ENCODE assay signal across 8 cellular contexts in the genomic region with DNA sequence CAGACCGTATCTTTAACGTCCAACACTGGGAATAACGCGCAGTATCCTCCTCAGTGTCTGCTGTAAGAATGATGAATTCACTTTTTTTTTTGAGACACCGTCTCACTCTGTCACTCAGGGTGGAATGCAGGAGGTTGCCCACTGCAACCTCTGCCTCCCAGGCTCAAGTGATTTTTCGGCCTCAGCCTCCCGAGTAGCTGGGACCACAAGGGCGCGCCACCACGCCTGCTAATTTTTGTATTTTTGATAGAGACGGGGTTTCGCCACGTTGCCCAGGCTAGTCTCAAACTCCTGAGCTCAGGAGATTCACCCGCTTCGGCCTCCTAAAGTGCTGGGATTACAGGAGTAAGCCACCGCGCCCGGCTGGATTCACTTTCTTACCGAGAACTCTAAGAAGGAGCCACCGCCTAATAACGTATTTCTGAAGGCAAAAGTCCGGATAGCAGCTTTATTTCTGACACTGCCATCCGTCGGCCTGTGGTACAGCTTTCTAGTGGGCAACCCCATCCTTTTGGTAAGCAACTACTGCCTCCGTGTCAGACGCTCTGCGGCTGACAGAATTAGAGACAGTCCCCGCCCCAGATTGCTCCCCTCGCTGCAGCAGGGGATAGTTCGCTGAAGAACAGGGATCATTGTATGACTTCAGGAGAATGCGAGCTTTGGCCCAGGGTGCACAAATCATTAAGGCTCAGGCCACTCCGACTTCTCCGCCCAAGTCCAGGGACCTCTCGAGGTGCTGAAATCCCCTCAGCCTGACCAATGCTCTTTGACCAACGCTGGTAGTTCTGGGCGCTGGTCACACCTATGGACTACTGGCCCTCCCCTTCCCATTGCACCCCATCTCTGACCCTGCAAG. TPM values are rescaled to one million over a fixed set of nuclear protein-coding genes. Genes with fewer than 3 reads are reported as not detected.
A peak's percentile ranks its signal among the peaks of the same experiment; 100 is the strongest.
DNase-seq lines count a peak whose midpoint lies in the region; ATAC-seq and TF ChIP-seq lines count a peak whose summit lies in the region.

No MANE protein-coding gene starts in this region.

- peaks cover 0 to 26% (median 0%) of the 10 kb centered on the region in 3 donors for H3K36me3 ChIP-seq in Peyer's patch
- H3K36me3 ChIP-seq in lower lobe of right lung = peaks cover 26% of the 10 kb centered on the region

- H3K9me3 Mint-ChIP-seq in CD14-positive monocyte = no peaks in the 10 kb centered on the region
- H3K9me3 Mint-ChIP-seq in type B pancreatic cell = peaks cover 6% of the 10 kb centered on the region

- peaks cover 0 to 6% (median 2%) of the 10 kb centered on the region in 3 donors for H3K27me3 Mint-ChIP-seq in CD14-positive monocyte (ENCODE audit: low read depth in 3 of 3)
- no peaks in the 10 kb centered on the region for H3K27me3 Mint-ChIP-seq in type B pancreatic cell

- H3K4me1 Mint-ChIP-seq in CD14-positive monocyte (peaks cover 29% of the 10 kb centered on the region), type B pancreatic cell (ENCODE audit: unreplicated experiment) (peaks cover 22% of the 10 kb centered on the region)

- H3K4me3 Mint-ChIP-seq in CD14-positive monocyte (peak overlapping the region; percentile 100), type B pancreatic cell (peak overlapping the region; percentile 99)

- H3K27me3 ChIP-seq in Peyer's patch (no peaks in the 10 kb centered on the region), lower lobe of right lung (ENCODE audit: low read depth) (no peaks in the 10 kb centered on the region)

- peak overlapping the region; percentile 90 to 94 (median 92) for H3K4me3 ChIP-seq in Peyer's patch
- H3K4me3 ChIP-seq in lower lobe of right lung = peak overlapping the region; percentile 95

- DNase-seq in CD14-positive monocyte (ENCODE audit: low spot score) = no peak
- peak in 2 of 3 donors; percentile 53 to 69 for DNase-seq in Peyer's patch
- no peak for DNase-seq in lower lobe of right lung
- DNase-seq in type B pancreatic cell (ENCODE audit: extremely low spot score, unreplicated experiment) = no peak
- DNase-seq in DMS79 (lab: John Stamatoyannopoulos, UW) = no peak

- no peak for TF ChIP-seq CTCF in CD14-positive monocyte (IDR thresholded peaks at IDR 0.05)
- no peak for TF ChIP-seq CTCF in Peyer's patch (IDR thresholded peaks at IDR 0.05)
- TF ChIP-seq CTCF in lower lobe of right lung (IDR thresholded peaks at IDR 0.05) = no peak
- TF ChIP-seq CTCF in type B pancreatic cell (conservative IDR thresholded peaks at IDR 0.05) = no peak

- intact Hi-C loops in CD14-positive monocyte (cut with micrococcal nuclease) (no loop called here), lower lobe of right lung (cut with DNase I) (no loop called here)

- peaks cover 0 to 17% (median 9%) of the 10 kb centered on the region in 4 donors for H3K4me1 ChIP-seq in Peyer's patch
- H3K4me1 ChIP-seq in lower lobe of right lung = peaks cover 22% of the 10 kb centered on the region

- TF ChIP-seq POLR2A in Peyer's patch (IDR thresholded peaks at IDR 0.05) (no peak), GM18505 (IDR thresholded peaks at IDR 0.05; ENCODE audit: borderline replicate concordance, extremely low read depth, insufficient read depth, insufficient read length) (no peak)

- peaks cover 28% of the 10 kb centered on the region in 2 donors for H3K36me3 Mint-ChIP-seq in CD14-positive monocyte
- H3K36me3 Mint-ChIP-seq in type B pancreatic cell = peaks cover 30% of the 10 kb centered on the region

- H3K27ac ChIP-seq in Peyer's patch = peak overlapping the region; percentile 71 to 80 (median 75)
- peak overlapping the region; percentile 95 for H3K27ac ChIP-seq in cingulate gyrus (ENCODE audit: low read depth, low read length)
- peak overlapping the region; percentile 59 for H3K27ac ChIP-seq in lower lobe of right lung

- H3K9me3 ChIP-seq in Peyer's patch (no peaks in the 10 kb centered on the region), lower lobe of right lung (no peaks in the 10 kb centered on the region)

- H3K27ac Mint-ChIP-seq in CD14-positive monocyte (peak overlapping the region; percentile 81 to 96 (median 91)), type B pancreatic cell (peak overlapping the region; percentile 92)

- ATAC-seq in GM21576 (IDR thresholded peaks at IDR 0.05; ENCODE audit: unreplicated experiment) = peak; percentile 2
- ATAC-seq in lower lobe of right lung = peak; percentile 16 to 25
- ATAC-seq in GM18505 (IDR thresholded peaks at IDR 0.05; ENCODE audit: unreplicated experiment) = no peak

RNA-seq across cellular contexts. Expression of gene POLR3A, which starts 0.6 kb away (rescaled TPM):
- polyA plus RNA-seq in CD14-positive monocyte = 1 to 10 TPM; 2.7 to 4.7 TPM
- total RNA-seq in Peyer's patch (10 to 100 TPM; 19.8 to 24.3 (median 22.2) TPM), lower lobe of right lung (11.2 TPM), type B pancreatic cell (ENCODE audit: low replicate concordance) (22.3 and 23.8 TPM in 2 replicates)

RNA-seq across cellular contexts. Expression of gene RPS24, which starts 5.0 kb away (rescaled TPM):
- 100 to 1,000 TPM; 801 to 840 TPM for polyA plus RNA-seq in CD14-positive monocyte
- total RNA-seq in Peyer's patch (1,000 to 10,000 TPM in 3 of 4 donors, 100 to 1,000 TPM in 1; 999 to 2,177 (median 1,337) TPM), lower lobe of right lung (1,077 TPM), type B pancreatic cell (ENCODE audit: low replicate concordance) (1,810 and 1,836 TPM in 2 replicates)

Comparison
In these comparisons a context has a peak if more than half of its experiments do, and no peak if none do; other contexts are left out.
1. DNase-seq: peak in Peyer's patch (2 of 3); none in CD14-positive monocyte (single experiment), lower lobe of right lung (single experiment), type B pancreatic cell (single experiment) and DMS79 (single experiment).
2. Peak in every context shown above with its lines, with median percentiles within 50 percentile points of each other: H3K27ac ChIP-seq.